9 cellular contexts compared by ENCODE assay signal in genomic region chr19:17829855-17830566, GRCh38. TPM values are rescaled to one million over a fixed set of nuclear protein-coding genes. Genes with fewer than 3 reads are reported as not detected.
DNase-seq lines count a peak whose midpoint lies in the region; ATAC-seq and TF ChIP-seq lines count a peak whose summit lies in the region.
"Had no signal": no experiment of that assay in that cellular context is flagged by ENCODE, and none has a peak within 500 bp of the region (broad histone marks: within the 10 kb centered on the region; RNA-seq: fewer than 3 reads in every experiment).

No MANE protein-coding gene starts in this region.

- H3K4me2 ChIP-seq in GM23248 (ENCODE audit: unreplicated experiment): no peak overlapping the region

- peak overlapping the region in 4 of 9 donors; percentile 7 to 59 (median 16) for H3K27ac Mint-ChIP-seq in naive thymus-derived CD4-positive, alpha-beta T cell
- H3K27ac Mint-ChIP-seq: activated naive CD4-positive, alpha-beta T cell treated with anti-CD3 and anti-CD28 coated beads, Interleukin-2, amount 50 U/mL, for 24 hours had no signal

- intact Hi-C loops in posterior cingulate gyrus (cut with DNase I): no loop called here
- intact Hi-C loops in lower leg skin (cut with DNase I; ENCODE audit: low total_unique reads): no loop called here
- intact Hi-C loops in naive thymus-derived CD4-positive, alpha-beta T cell (cut with micrococcal nuclease): no loop called here
- intact Hi-C loops in spleen (cut with DNase I; ENCODE audit: low total_unique reads): no loop called here

- H3K36me3 ChIP-seq in GM23248 (ENCODE audit: low read depth) (no peaks in the 10 kb centered on the region), spleen (peaks cover 6 to 100% (median 85%) of the 10 kb centered on the region in 6 donors)
- peaks cover 19 to 88% (median 35%) of the 10 kb centered on the region in 3 experiments for H3K36me3 ChIP-seq in naive thymus-derived CD4-positive, alpha-beta T cell (ENCODE audit: control insufficient read depth in 2 of 3, insufficient read depth in 3 of 3, low read length in 3 of 3)

- peak overlapping the region; percentile 27; the same call in 1 of the 2 replicates for H2AFZ ChIP-seq in GM23248

- no peak for TF ChIP-seq POLR2A in lower leg skin (IDR thresholded peaks at IDR 0.05)
- TF ChIP-seq POLR2A in spleen (IDR thresholded peaks at IDR 0.05): no peak

- no peaks in the 10 kb centered on the region for H3K9me2 ChIP-seq in GM23248 (ENCODE audit: insufficient read depth)

- TF ChIP-seq CTCF in lower leg skin (IDR thresholded peaks at IDR 0.05) (no peak), spleen (IDR thresholded peaks at IDR 0.05 in 8 of 11, conservative IDR thresholded peaks at IDR 0.05 in 3 of 11) (no peak)

- peaks cover 5 to 57% (median 13%) of the 10 kb centered on the region in 5 donors for H3K36me3 Mint-ChIP-seq in naive thymus-derived CD4-positive, alpha-beta T cell

- H3K9me3 Mint-ChIP-seq in naive thymus-derived CD4-positive, alpha-beta T cell: peaks cover 0 to 2% (median 0%) of the 10 kb centered on the region in 11 donors
- H3K9me3 Mint-ChIP-seq: activated naive CD4-positive, alpha-beta T cell treated with anti-CD3 and anti-CD28 coated beads, Interleukin-2, amount 50 U/mL, for 24 hours had no signal

- DNase-seq in GM23248 (peak; percentile 58), NCI-H460 (ENCODE audit: extremely low read depth, low read depth) (peak; percentile 65), epithelial cell of prostate (ENCODE audit: low read depth, low spot score) (no peak), posterior cingulate gyrus (peak in 7 of 10 donors; percentile 31 to 94 (median 52)), lower leg skin (ENCODE audit: low spot score in 2 of 2) (no peak), spleen (no peak)
- DNase-seq in naive thymus-derived CD4-positive, alpha-beta T cell: no peak
- DNase-seq in activated CD4-positive, alpha-beta T cell treated with anti-CD3 and anti-CD28 coated beads for 48 hours: no peak

- no peaks in the 10 kb centered on the region for H3F3A ChIP-seq in GM23248 (ENCODE audit: insufficient read depth)

- no peaks in the 10 kb centered on the region for H4K20me1 ChIP-seq in GM23248 (ENCODE audit: insufficient read depth)

- H3K4me1 Mint-ChIP-seq in naive thymus-derived CD4-positive, alpha-beta T cell: peaks cover 0 to 20% (median 7%) of the 10 kb centered on the region in 7 donors
- H3K4me1 Mint-ChIP-seq: activated naive CD4-positive, alpha-beta T cell treated with anti-CD3 and anti-CD28 coated beads, Interleukin-2, amount 50 U/mL, for 24 hours had no signal

- in situ Hi-C loops in GM23248 (cut with MboI): no loop called here

- WGBS in GM23248 (ENCODE audit: low coverage in 1 of 2, low lambda C conversion rate in 2 of 2, missing lambda C conversion rate in 2 of 2), 2 experiments: 14% methylated on average over 25 to 29 of the region's 29 CpGs
- WGBS in lower leg skin, 2 donors: 23 to 24% methylated on average over 29 of the region's 29 CpGs
- WGBS in spleen, 5 donors: 79 to 81% (median 80%) methylated on average over 21 to 29 of the region's 29 CpGs

- H3K9ac ChIP-seq in GM23248: no peak overlapping the region

- H3K27me3 ChIP-seq in GM23248 (replicated peaks; ENCODE audit: insufficient read depth): no peaks in the 10 kb centered on the region
- H3K27me3 ChIP-seq in naive thymus-derived CD4-positive, alpha-beta T cell (ENCODE audit: control insufficient read depth in 2 of 2, insufficient read depth in 2 of 2, low read length in 2 of 2): no peaks in the 10 kb centered on the region
- no peaks in the 10 kb centered on the region for H3K27me3 ChIP-seq in spleen (replicated peaks in 1 of 7)

- POLR2A ChIA-PET in naive thymus-derived CD4-positive, alpha-beta T cell (lab: Charles Lee): interaction anchor here (0.9 kb wide), 1 partner anchor 20 kb away, joined by 5 read pairs; no protein-coding TSS in a partner anchor

- H3K79me2 ChIP-seq in GM23248 (ENCODE audit: insufficient read depth): no peaks in the 10 kb centered on the region

- CTCF ChIA-PET in naive thymus-derived CD4-positive, alpha-beta T cell (lab: Charles Lee): no interaction called here

- H3K4me3 ChIP-seq in GM23248 (no peak overlapping the region), lower leg skin (ENCODE audit: low read depth, poor library complexity, severe bottlenecking) (no peak overlapping the region), spleen (no peak overlapping the region)
- no peak overlapping the region for H3K4me3 ChIP-seq in naive thymus-derived CD4-positive, alpha-beta T cell (ENCODE audit: low read length)

- H3K4me3 Mint-ChIP-seq in naive thymus-derived CD4-positive, alpha-beta T cell: no peak overlapping the region
- H3K4me3 Mint-ChIP-seq: activated naive CD4-positive, alpha-beta T cell treated with anti-CD3 and anti-CD28 coated beads, Interleukin-2, amount 50 U/mL, for 24 hours had no signal

- H3K27ac ChIP-seq in GM23248: no peak overlapping the region
- peak overlapping the region; percentile 59 for H3K27ac ChIP-seq in epithelial cell of prostate
- H3K27ac ChIP-seq in naive thymus-derived CD4-positive, alpha-beta T cell (ENCODE audit: low read depth, low read length): no peak overlapping the region
- peak overlapping the region in 1 of 8 donors; percentile 13 for H3K27ac ChIP-seq in spleen

- H3K9me3 ChIP-seq in GM23248 (ENCODE audit: low read depth): no peaks in the 10 kb centered on the region
- no peaks in the 10 kb centered on the region for H3K9me3 ChIP-seq in naive thymus-derived CD4-positive, alpha-beta T cell (ENCODE audit: control insufficient read depth in 2 of 3, low read length in 3 of 3)
- H3K9me3 ChIP-seq in spleen: no peaks in the 10 kb centered on the region

- H3K4me1 ChIP-seq in GM23248 (ENCODE audit: insufficient read depth) (no peaks in the 10 kb centered on the region), spleen (peaks cover 0 to 46% (median 3%) of the 10 kb centered on the region in 6 donors)
- H3K4me1 ChIP-seq in naive thymus-derived CD4-positive, alpha-beta T cell (ENCODE audit: control insufficient read depth in 2 of 2, insufficient read depth in 2 of 2, low read length in 2 of 2): no peaks in the 10 kb centered on the region

- ATAC-seq in naive thymus-derived CD4-positive, alpha-beta T cell: no peak

- no peaks in the 10 kb centered on the region for H3K27me3 Mint-ChIP-seq in naive thymus-derived CD4-positive, alpha-beta T cell
- H3K27me3 Mint-ChIP-seq: activated naive CD4-positive, alpha-beta T cell treated with anti-CD3 and anti-CD28 coated beads, Interleukin-2, amount 50 U/mL, for 24 hours had no signal

RNA-seq across cellular contexts. Expression of gene INSL3, which starts 8.7 kb away (rescaled TPM):
- not detected in 2 replicates for total RNA-seq in GM23248 (2014; rRNA removed; shearing (Covaris generic))
- polyA plus RNA-seq in GM23248 (2016; fragmentation: Nextera tagmentation; extraction: Ambion mirVana): not detected in 2 replicates
- not detected in 2 replicates for total RNA-seq in NCI-H460 (2014; rRNA removed; shearing (Covaris generic))
- polyA plus RNA-seq in NCI-H460 (2014; cell fraction: nucleus; rRNA removed): not detected in 2 replicates
- not detected for total RNA-seq in lower leg skin
- 10 to 100 TPM in 1 of 5 experiments, 1 to 10 TPM in 4; 5.5 to 11.1 (median 8.2) TPM for total RNA-seq in naive thymus-derived CD4-positive, alpha-beta T cell
- 1 to 10 TPM; 2.0 to 6.0 TPM for polyA plus RNA-seq in naive thymus-derived CD4-positive, alpha-beta T cell
- total RNA-seq in spleen: 1 to 10 TPM; 2.1 to 6.3 (median 3.4) TPM
- 1 to 10 TPM; 2.1 to 3.2 (median 2.6) TPM for polyA plus RNA-seq in spleen

RNA-seq across cellular contexts. Expression of gene JAK3, which starts 17.8 kb away (rescaled TPM):
- total RNA-seq in GM23248 (2014; rRNA removed; shearing (Covaris generic)): 5.9 and 8.7 TPM in 2 replicates
- 4.1 and 5.0 TPM in 2 replicates for polyA plus RNA-seq in GM23248 (2016; fragmentation: Nextera tagmentation; extraction: Ambion mirVana)
- total RNA-seq in NCI-H460 (2014; rRNA removed; shearing (Covaris generic)): 1.1 and 1.4 TPM in 2 replicates
- 0.38 and 1.2 TPM in 2 replicates for polyA plus RNA-seq in NCI-H460 (2014; cell fraction: nucleus; rRNA removed)
- 1 to 10 TPM; 2.1 to 4.0 (median 3.7) TPM for total RNA-seq in lower leg skin
- 100 to 1,000 TPM; 154 to 296 (median 202) TPM for total RNA-seq in naive thymus-derived CD4-positive, alpha-beta T cell
- polyA plus RNA-seq in naive thymus-derived CD4-positive, alpha-beta T cell: 100 to 1,000 TPM; 125 to 153 TPM
- total RNA-seq in spleen: 100 to 1,000 TPM in 5 of 7 donors, 10 to 100 TPM in 2; 64.3 to 203 (median 147) TPM
- polyA plus RNA-seq in spleen: 10 to 100 TPM; 30.6 to 81.1 (median 58.2) TPM

RNA-seq across cellular contexts. Expression of gene RPL18A, which starts 29.7 kb away (rescaled TPM):
- 680 and 837 TPM in 2 replicates for total RNA-seq in GM23248 (2014; rRNA removed; shearing (Covaris generic))
- 1,456 and 1,474 TPM in 2 replicates for polyA plus RNA-seq in GM23248 (2016; fragmentation: Nextera tagmentation; extraction: Ambion mirVana)
- total RNA-seq in NCI-H460 (2014; rRNA removed; shearing (Covaris generic)): 1,987 and 2,181 TPM in 2 replicates
- polyA plus RNA-seq in NCI-H460 (2014; cell fraction: nucleus; rRNA removed): 460 and 727 TPM in 2 replicates
- total RNA-seq in lower leg skin: 1,000 to 10,000 TPM; 2,094 to 3,301 (median 2,396) TPM
- total RNA-seq in naive thymus-derived CD4-positive, alpha-beta T cell: 1,000 to 10,000 TPM; 2,413 to 3,932 (median 3,224) TPM
- 1,000 to 10,000 TPM; 4,242 to 4,833 TPM for polyA plus RNA-seq in naive thymus-derived CD4-positive, alpha-beta T cell
- 1,000 to 10,000 TPM; 1,310 to 2,382 (median 1,642) TPM for total RNA-seq in spleen
- polyA plus RNA-seq in spleen: 1,000 to 10,000 TPM; 4,642 to 6,872 (median 5,294) TPM

RNA-seq across cellular contexts. Expression of gene B3GNT3, which starts 35.1 kb away (rescaled TPM):
- total RNA-seq in GM23248 (2014; rRNA removed; shearing (Covaris generic)): not detected in 2 replicates
- polyA plus RNA-seq in GM23248 (2016; fragmentation: Nextera tagmentation; extraction: Ambion mirVana): not detected in 2 replicates
- total RNA-seq in NCI-H460 (2014; rRNA removed; shearing (Covaris generic)): 0.05 TPM in 1 of 2 replicates, not detected in the other
- not detected in 2 replicates for polyA plus RNA-seq in NCI-H460 (2014; cell fraction: nucleus; rRNA removed)
- total RNA-seq in lower leg skin: 10 to 100 TPM in 2 of 4 donors, 1 to 10 TPM in 2; 2.9 to 18.3 (median 10.7) TPM
- under 1 TPM in 2 of 5 experiments, not detected in 3; 0.53 to 0.96 TPM for total RNA-seq in naive thymus-derived CD4-positive, alpha-beta T cell
- 1 to 10 TPM in 1 of 2 donors, under 1 TPM in 1; 0.43 to 1.0 TPM for polyA plus RNA-seq in naive thymus-derived CD4-positive, alpha-beta T cell
- total RNA-seq in spleen: 1 to 10 TPM in 2 of 7 donors, under 1 TPM in 3, not detected in 2; 0.36 to 1.6 (median 0.88) TPM
- under 1 TPM in 2 of 3 donors, not detected in 1; 0.05 to 0.16 TPM for polyA plus RNA-seq in spleen

RNA-seq across cellular contexts. Expression of gene SLC5A5, which starts 41.7 kb away (rescaled TPM):
- not detected in 2 replicates for total RNA-seq in GM23248 (2014; rRNA removed; shearing (Covaris generic))
- polyA plus RNA-seq in GM23248 (2016; fragmentation: Nextera tagmentation; extraction: Ambion mirVana): not detected in 2 replicates
- total RNA-seq in NCI-H460 (2014; rRNA removed; shearing (Covaris generic)): 0.02 TPM in 1 of 2 replicates, not detected in the other
- not detected in 2 replicates for polyA plus RNA-seq in NCI-H460 (2014; cell fraction: nucleus; rRNA removed)
- total RNA-seq in lower leg skin: not detected
- total RNA-seq in naive thymus-derived CD4-positive, alpha-beta T cell: 1 to 10 TPM; 1.2 to 4.1 (median 3.6) TPM
- polyA plus RNA-seq in naive thymus-derived CD4-positive, alpha-beta T cell: 1 to 10 TPM; 2.0 to 2.9 TPM
- total RNA-seq in spleen: under 1 TPM in 5 of 7 donors, not detected in 2; 0.27 to 0.44 (median 0.32) TPM
- polyA plus RNA-seq in spleen: under 1 TPM; 0.19 to 0.52 (median 0.30) TPM

Comparison
In these comparisons a context has a peak if more than half of its experiments do, and no peak if none do; other contexts are left out.
1. DNase-seq: peak in GM23248 (single experiment), NCI-H460 (single experiment) and posterior cingulate gyrus (7 of 10); none in epithelial cell of prostate (single experiment), lower leg skin (0 of 2), naive thymus-derived CD4-positive, alpha-beta T cell (0 of 9), activated CD4-positive, alpha-beta T cell treated with anti-CD3 and anti-CD28 coated beads for 48 hours (single experiment) and spleen (single experiment).